In the genomic region with DNA sequence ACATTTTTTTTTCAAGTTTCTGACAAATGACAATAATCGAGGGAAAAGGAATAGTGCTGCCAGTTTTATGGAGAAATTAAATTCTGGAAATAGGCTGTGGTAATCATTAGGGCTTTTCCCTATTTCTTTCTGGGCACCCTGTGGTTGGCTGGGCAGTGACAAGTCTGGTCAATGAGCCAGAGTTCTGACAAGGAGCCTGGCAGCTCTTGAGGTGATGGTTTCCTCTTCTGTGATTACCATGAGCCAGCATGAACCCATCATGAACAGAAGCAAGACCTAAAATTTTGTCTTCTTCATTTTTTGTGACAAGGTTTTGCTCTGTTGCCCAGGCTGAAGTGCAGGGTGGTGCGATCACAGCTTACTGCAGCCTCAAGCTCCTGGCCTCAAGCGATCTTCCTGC, we compare ENCODE assay signal across 18 cellular contexts.
DNase-seq lines count a peak whose midpoint lies in the region; ATAC-seq and TF ChIP-seq lines count a peak whose summit lies in the region.
"Had no signal": no experiment of that assay in that cellular context is flagged by ENCODE, and none has a peak within 500 bp of the region (broad histone marks: within the 10 kb centered on the region; RNA-seq: fewer than 3 reads in every experiment).

No MANE protein-coding gene starts in this region.

- H3K27me3 ChIP-seq in thyroid gland = no peaks in the 10 kb centered on the region
- H3K27me3 ChIP-seq: BLaER1 had no signal

- ATAC-seq in central memory CD8-positive, alpha-beta T cell (replicated peaks; ENCODE audit: extremely low read depth, poor library complexity, severe bottlenecking) = no peak
- ATAC-seq in naive B cell (ENCODE audit: low read depth in 2 of 2) = no peak
- no peak for ATAC-seq in HG03457 (IDR thresholded peaks at IDR 0.05; ENCODE audit: unreplicated experiment)
- no peak for ATAC-seq in activated CD4-positive, CD25-positive, alpha-beta regulatory T cell treated with anti-CD3 and anti-CD28 coated beads, Interleukin-2, amount 50 U/mL, for 24 hours
- ATAC-seq: CD8-positive, alpha-beta T cell; GM12878 had no signal

- no peak overlapping the region for H3K4me3 ChIP-seq in thyroid gland (replicated peaks in 1 of 3)
- H3K4me3 ChIP-seq: BLaER1, GM12878, GM23248 had no signal

- TF ChIP-seq CTCF in thyroid gland (IDR thresholded peaks at IDR 0.05) = no peak

- peaks cover 39% of the 10 kb centered on the region for H3K36me3 Mint-ChIP-seq in central memory CD8-positive, alpha-beta T cell (ENCODE audit: insufficient read depth)
- H3K36me3 Mint-ChIP-seq in naive B cell = peaks cover 2 to 19% of the 10 kb centered on the region in 2 donors

- no peaks in the 10 kb centered on the region for H3K4me1 Mint-ChIP-seq in central memory CD8-positive, alpha-beta T cell
- H3K4me1 Mint-ChIP-seq in naive B cell = peaks cover 0 to 25% (median 3%) of the 10 kb centered on the region in 3 donors
- H3K4me1 Mint-ChIP-seq: CD4-positive, CD25-positive, alpha-beta regulatory T cell had no signal

- H3K9me3 ChIP-seq in thyroid gland = no peaks in the 10 kb centered on the region
- H3K9me3 ChIP-seq: BLaER1, Caco-2 had no signal

- WGBS in thyroid gland, 2 donors = 66 to 72% methylated on average over 3 of the region's 3 CpGs

- H3K27me3 Mint-ChIP-seq in central memory CD8-positive, alpha-beta T cell = no peaks in the 10 kb centered on the region
- no peaks in the 10 kb centered on the region for H3K27me3 Mint-ChIP-seq in naive B cell
- H3K27me3 Mint-ChIP-seq: CD4-positive, CD25-positive, alpha-beta regulatory T cell had no signal

- intact Hi-C loops in thyroid gland (cut with DNase I) = no loop called here

- no peaks in the 10 kb centered on the region for H3K9me3 Mint-ChIP-seq in central memory CD8-positive, alpha-beta T cell
- no peaks in the 10 kb centered on the region for H3K9me3 Mint-ChIP-seq in naive B cell
- H3K9me3 Mint-ChIP-seq: CD4-positive, CD25-positive, alpha-beta regulatory T cell; CD8-positive, alpha-beta T cell had no signal

- no peak for TF ChIP-seq POLR2A in thyroid gland (IDR thresholded peaks at IDR 0.05)

- H3K27ac Mint-ChIP-seq in central memory CD8-positive, alpha-beta T cell (ENCODE audit: low read depth) = peak overlapping the region; percentile 53
- peak overlapping the region in 4 of 6 donors; percentile 43 to 69 (median 62) for H3K27ac Mint-ChIP-seq in naive B cell
- H3K27ac Mint-ChIP-seq: CD8-positive, alpha-beta T cell had no signal

- no peak for DNase-seq in central memory CD8-positive, alpha-beta T cell (ENCODE audit: low spot score in 2 of 2)
- DNase-seq in naive B cell (no peak), thyroid gland (peak; percentile 21 to 37), NCI-H1048 (lab: John Stamatoyannopoulos, UW) (no peak)
- DNase-seq: Caco-2; CD4-positive, CD25-positive, alpha-beta regulatory T cell; CD8-positive, alpha-beta T cell; DMS153; DND-41; GDM1; GM23248; H7; HCEC 1CT had no signal

- no peak overlapping the region for H3K4me3 Mint-ChIP-seq in central memory CD8-positive, alpha-beta T cell
- no peak overlapping the region for H3K4me3 Mint-ChIP-seq in naive B cell
- H3K4me3 Mint-ChIP-seq: CD4-positive, CD25-positive, alpha-beta regulatory T cell; CD8-positive, alpha-beta T cell had no signal

- H3K36me3 ChIP-seq in thyroid gland = peaks cover 12 to 22% of the 10 kb centered on the region in 2 donors

- peak overlapping the region; percentile 25 to 78 (median 63) for H3K27ac ChIP-seq in thyroid gland
- H3K27ac ChIP-seq: BLaER1, C4-2B, GM23248 had no signal

- H3K4me1 ChIP-seq in thyroid gland = peaks cover 20 to 35% of the 10 kb centered on the region in 2 donors
- H3K4me1 ChIP-seq: BLaER1, Caco-2 had no signal

Comparison
In these comparisons a context has a peak if more than half of its experiments do, and no peak if none do; other contexts are left out.
1. DNase-seq: peak in thyroid gland (2 of 2); none in central memory CD8-positive, alpha-beta T cell (0 of 2), naive B cell (single experiment) and NCI-H1048 (single experiment).